In genomic region chr10:102131286-102132170, GRCh38 we compare ENCODE assay signal across 7 cellular contexts. TPM values are rescaled to one million over a fixed set of nuclear protein-coding genes. Genes with fewer than 3 reads are reported as not detected.
A peak's percentile ranks its signal among the peaks of the same experiment; 100 is the strongest.
DNase-seq lines count a peak whose midpoint lies in the region; ATAC-seq and TF ChIP-seq lines count a peak whose summit lies in the region.

No MANE protein-coding gene starts in this region.

- no peak for ATAC-seq in GM21360 (IDR thresholded peaks at IDR 0.05; ENCODE audit: unreplicated experiment)

- H3K27me3 ChIP-seq in MG63: no peaks in the 10 kb centered on the region
- H3K27me3 ChIP-seq in mammary epithelial cell (ENCODE audit: insufficient read depth, low read length): no peaks in the 10 kb centered on the region
- H3K27me3 ChIP-seq in parathyroid adenoma (ENCODE audit: control insufficient read depth, insufficient read depth, low read length): no peaks in the 10 kb centered on the region

- DNase-seq in EH (ENCODE audit: low read depth) (peak; percentile 72), MG63 (peak; percentile 59), mammary epithelial cell (peak; percentile 57), cerebellum (ENCODE audit: low spot score) (no peak), KG1 (lab: John Stamatoyannopoulos, UW) (no peak)

- H2AFZ ChIP-seq in mammary epithelial cell (ENCODE audit: low read depth, low read length): no peak overlapping the region
- peak overlapping the region; percentile 96 for H2AFZ ChIP-seq in parathyroid adenoma

- in situ Hi-C loops in mammary epithelial cell (cut with MboI; ENCODE audit: low sequenced_read_pairs in 2 of 2): no loop called here

- H3K4me2 ChIP-seq in mammary epithelial cell (ENCODE audit: insufficient read depth, low read depth, low read length) (no peak overlapping the region), parathyroid adenoma (ENCODE audit: low read length) (no peak overlapping the region)

- TF ChIP-seq CTCF in mammary epithelial cell (conservative IDR thresholded peaks at IDR 0.05 in 1 of 2, IDR thresholded peaks at IDR 0.05 in 1 of 2; ENCODE audit: extremely low read depth in 1 of 2, insufficient read depth in 1 of 2, low read depth in 1 of 2, low read length in 2 of 2): no peak
- no peak for TF ChIP-seq CTCF in parathyroid adenoma (IDR thresholded peaks at IDR 0.05)

- peaks cover 38% of the 10 kb centered on the region for H3K4me1 ChIP-seq in mammary epithelial cell (ENCODE audit: insufficient read depth, low read length)
- peaks cover 4% of the 10 kb centered on the region for H3K4me1 ChIP-seq in parathyroid adenoma

- H3K79me2 ChIP-seq in mammary epithelial cell (ENCODE audit: insufficient read depth, low read length) (peaks cover 37% of the 10 kb centered on the region), parathyroid adenoma (peaks cover 29% of the 10 kb centered on the region)

- peak overlapping the region; percentile 95 for H3K4me3 ChIP-seq in MG63
- no peak overlapping the region for H3K4me3 ChIP-seq in mammary epithelial cell (replicated peaks in 1 of 3; ENCODE audit: insufficient read depth in 1 of 3, low read depth in 2 of 3, low read length in 3 of 3)
- no peak overlapping the region for H3K4me3 ChIP-seq in parathyroid adenoma (ENCODE audit: low read depth, low read length)

- no peaks in the 10 kb centered on the region for H3K9me3 ChIP-seq in MG63
- no peaks in the 10 kb centered on the region for H3K9me3 ChIP-seq in mammary epithelial cell (replicated peaks; ENCODE audit: insufficient read depth, low read length)
- H3K9me3 ChIP-seq in parathyroid adenoma (ENCODE audit: control insufficient read depth, low read length): no peaks in the 10 kb centered on the region

- CTCF ChIA-PET in mammary epithelial cell (lab: Charles Lee; ENCODE audit: low non-redundant PET): no interaction called here

- WGBS in mammary epithelial cell (ENCODE audit: low coverage, missing lambda C conversion rate): 67% methylated on average over 8 of the region's 8 CpGs

- H3K9ac ChIP-seq in mammary epithelial cell (ENCODE audit: insufficient read depth, low read length) (no peak overlapping the region), parathyroid adenoma (no peak overlapping the region)

- peak overlapping the region; percentile 47 for H3K27ac ChIP-seq in mammary epithelial cell (ENCODE audit: insufficient read depth, low read depth, low read length)
- no peak overlapping the region for H3K27ac ChIP-seq in parathyroid adenoma

- peaks cover 9% of the 10 kb centered on the region for H4K20me1 ChIP-seq in mammary epithelial cell (ENCODE audit: insufficient read depth, low read length)

- no TSS peak for BruUV-seq in mammary epithelial cell (replicated peaks; lab: Mats Ljungman, UMichigan)

- dilution Hi-C loops in mammary epithelial cell (cut with HindIII; ENCODE audit: low sequenced_read_pairs): no loop called here

- H3K36me3 ChIP-seq in MG63 (peaks cover 33% of the 10 kb centered on the region), mammary epithelial cell (ENCODE audit: insufficient read depth, low read length) (peaks cover 4% of the 10 kb centered on the region), parathyroid adenoma (ENCODE audit: control insufficient read depth, insufficient read depth, low read length) (no peaks in the 10 kb centered on the region)

- intact Hi-C loops in mammary epithelial cell (cut with micrococcal nuclease): loop anchor here (1.0 to 2.0 kb wide), 4 partner anchors 11 to 97 kb away; partner anchors contain the start of genes LDB1 and NOLC1

RNA-seq across cellular contexts. Expression of gene PPRC1, which starts 1.3 kb away (rescaled TPM):
- total RNA-seq in MG63 (2014; rRNA removed; shearing (Covaris generic); ENCODE audit: low replicate concordance): 6.7 and 13.3 TPM in 2 replicates
- total RNA-seq in mammary epithelial cell (10 to 100 TPM; 14.5 to 69.0 TPM), cerebellum (12.3 TPM)
- polyA plus RNA-seq in mammary epithelial cell: 27.4 TPM
- polyA minus RNA-seq in mammary epithelial cell: 88.8 TPM

RNA-seq across cellular contexts. Expression of gene LDB1, which starts 11.4 kb away (rescaled TPM):
- 11.8 and 15.6 TPM in 2 replicates for total RNA-seq in MG63 (2014; rRNA removed; shearing (Covaris generic); ENCODE audit: low replicate concordance)
- total RNA-seq in mammary epithelial cell: 10 to 100 TPM; 54.3 to 77.1 TPM
- 83.6 TPM for polyA plus RNA-seq in mammary epithelial cell
- polyA minus RNA-seq in mammary epithelial cell: 192 TPM
- total RNA-seq in cerebellum: 73.6 TPM

RNA-seq across cellular contexts. Expression of gene NOLC1, which starts 20.7 kb away (rescaled TPM):
- 120 and 134 TPM in 2 replicates for total RNA-seq in MG63 (2014; rRNA removed; shearing (Covaris generic); ENCODE audit: low replicate concordance)
- 100 to 1,000 TPM in 1 of 2 donors, 10 to 100 TPM in 1; 51.2 to 116 TPM for total RNA-seq in mammary epithelial cell
- 170 TPM for polyA plus RNA-seq in mammary epithelial cell
- 74.5 TPM for polyA minus RNA-seq in mammary epithelial cell
- 25.6 TPM for total RNA-seq in cerebellum

Comparison
In these comparisons a context has a peak if more than half of its experiments do, and no peak if none do; other contexts are left out.
1. DNase-seq: peak in EH (single experiment), MG63 (single experiment) and mammary epithelial cell (single experiment); none in cerebellum (single experiment) and KG1 (single experiment).